8 cellular contexts compared by ENCODE assay signal in the genomic region with DNA sequence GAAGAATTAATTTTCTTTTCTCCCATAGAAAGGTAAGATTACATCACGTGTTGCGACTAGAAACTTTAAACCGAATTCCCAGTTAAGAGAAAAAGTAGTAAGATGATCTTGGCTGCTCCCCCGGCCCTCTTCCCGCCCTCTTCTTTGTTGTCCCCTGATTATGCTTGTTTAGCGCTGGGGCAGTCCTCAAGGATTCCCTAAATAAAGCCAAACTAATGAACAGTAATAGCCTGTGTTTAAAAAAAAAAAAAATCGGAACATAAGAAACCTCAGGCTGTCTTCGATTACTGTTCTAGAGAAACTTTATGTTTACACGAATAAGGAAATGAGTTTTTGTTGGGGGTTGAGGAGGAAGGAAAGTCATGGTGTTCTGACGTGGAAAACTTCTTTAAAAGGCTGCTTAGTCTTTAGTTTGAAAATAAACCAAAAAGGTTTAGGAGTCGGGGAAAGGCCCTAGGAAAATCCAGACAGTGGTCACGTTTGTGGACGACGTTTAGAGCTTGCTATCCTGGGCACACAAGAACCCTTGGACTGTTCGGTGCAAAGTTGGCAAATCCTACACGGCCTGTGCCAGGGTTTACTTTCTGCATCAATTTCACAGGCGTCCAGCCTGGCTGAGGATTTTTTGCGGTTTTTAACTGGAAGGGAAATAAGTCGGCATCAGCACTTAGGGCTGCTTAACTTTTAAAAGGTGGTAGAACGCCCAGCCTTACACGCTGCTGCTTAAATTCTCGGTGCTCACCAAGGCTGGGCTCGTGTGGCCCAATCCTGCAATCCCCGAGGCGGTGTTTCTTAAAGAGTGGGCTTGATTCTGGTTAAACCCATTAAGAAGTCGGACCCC. TPM values are rescaled to one million over a fixed set of nuclear protein-coding genes. Genes with fewer than 3 reads are reported as not detected.
DNase-seq lines count a peak whose midpoint lies in the region; ATAC-seq and TF ChIP-seq lines count a peak whose summit lies in the region.

No MANE protein-coding gene starts in this region.

- DNase-seq in SIG-M5 treated with dmso at 0.1 percent for 504 hours (lab: John Stamatoyannopoulos, UW; ENCODE audit: unreplicated experiment) (peak; percentile 69), SIG-M5 (lab: John Stamatoyannopoulos, UW) (no peak), PC-3 (peak; percentile 56), head of caudate nucleus (peak; percentile 14 to 76 (median 42)), osteoblast (ENCODE audit: insufficient read length, low spot score, missing footprints) (peak; percentile 45), vagina (ENCODE audit: extremely low spot score in 2 of 2) (no peak), GM10248 (ENCODE audit: extremely low spot score) (no peak)
- peak in 1 of 2 donors; percentile 65 for DNase-seq in activated naive CD4-positive, alpha-beta T cell treated with anti-CD3 and anti-CD28 coated beads, Interleukin-2, amount 50 U/mL, for 72 hours (ENCODE audit: low spot score in 2 of 2)

- H3K4me1 ChIP-seq in PC-3 (ENCODE audit: insufficient read depth, low read length) (peaks cover 24% of the 10 kb centered on the region), osteoblast (ENCODE audit: insufficient read depth, low read length) (peaks cover 55% of the 10 kb centered on the region), vagina (peaks cover 42% of the 10 kb centered on the region)

- intact Hi-C loops in PC-3 (cut with micrococcal nuclease) (loop anchor here (2.0 kb wide), 1 partner anchor 68 kb away; a partner anchor contains a TSS), head of caudate nucleus (cut with DNase I) (no loop called here), vagina (cut with DNase I) (loop anchor here (10.0 kb wide), 1 partner anchor 50 kb away; no protein-coding TSS in a partner anchor)

- TF ChIP-seq POLR2A in vagina (IDR thresholded peaks at IDR 0.05) = no peak

- H3K4me3 ChIP-seq in PC-3 (ENCODE audit: low read length) (peak overlapping the region; percentile 90), osteoblast (ENCODE audit: insufficient read depth, low read length) (peak overlapping the region; percentile 87), vagina (peak overlapping the region; percentile 71 to 89)

- H4K20me1 ChIP-seq in PC-3 (ENCODE audit: low read length) (0 out of 2 replicates have a peak, but pooled peaks cover 6% of the 10 kb centered on the region), osteoblast (ENCODE audit: insufficient read depth, low read length) (peaks cover 12% of the 10 kb centered on the region)

- H2AFZ ChIP-seq in PC-3 (ENCODE audit: low read length) (peak overlapping the region; percentile 77), osteoblast (ENCODE audit: low read length) (peak overlapping the region; percentile 95)

- H3K9me3 Mint-ChIP-seq in activated naive CD4-positive, alpha-beta T cell treated with anti-CD3 and anti-CD28 coated beads, Interleukin-2, amount 50 U/mL, for 72 hours = no peaks in the 10 kb centered on the region

- H3K79me2 ChIP-seq in PC-3 (ENCODE audit: low read length) (peaks cover 36% of the 10 kb centered on the region), osteoblast (ENCODE audit: insufficient read depth, low read length) (peaks cover 39% of the 10 kb centered on the region)

- H3K36me3 ChIP-seq in PC-3 (ENCODE audit: low read depth, low read length) = no peaks in the 10 kb centered on the region
- no peaks in the 10 kb centered on the region for H3K36me3 ChIP-seq in osteoblast (ENCODE audit: insufficient read depth, low read length)
- no peaks in the 10 kb centered on the region for H3K36me3 ChIP-seq in vagina

- H3K27ac ChIP-seq in PC-3 (ENCODE audit: low read length) (peak overlapping the region; percentile 45), osteoblast (ENCODE audit: low read depth, low read length) (peak overlapping the region; percentile 89), vagina (peak overlapping the region; percentile 98)

- H3K27me3 ChIP-seq in PC-3 (ENCODE audit: low read length) (no peaks in the 10 kb centered on the region), osteoblast (ENCODE audit: insufficient read depth, low read length) (no peaks in the 10 kb centered on the region), vagina (no peaks in the 10 kb centered on the region)

- CTCF ChIA-PET in PC-3 (lab: Charles Lee) (no interaction called here), GM10248 (lab: Yijun Ruan, JAX) (interaction anchor here (3.6 kb wide), 1 partner anchor 45 kb away, joined by 19 read pairs; a partner anchor contains a TSS)

- no peaks in the 10 kb centered on the region for H3K9me3 ChIP-seq in PC-3 (ENCODE audit: low read length)
- H3K9me3 ChIP-seq in osteoblast (ENCODE audit: low read depth, low read length) = no peaks in the 10 kb centered on the region
- H3K9me3 ChIP-seq in vagina = no peaks in the 10 kb centered on the region

- peak overlapping the region; percentile 99 to 100 for H3K27ac Mint-ChIP-seq in activated naive CD4-positive, alpha-beta T cell treated with anti-CD3 and anti-CD28 coated beads, Interleukin-2, amount 50 U/mL, for 72 hours

- POLR2A ChIA-PET in PC-3 (lab: Charles Lee; ENCODE audit: unreplicated experiment) = no interaction called here
- POLR2A ChIA-PET in GM10248 (lab: Yijun Ruan, JAX) = no interaction called here

- ATAC-seq in PC-3 = peak; percentile 12
- peak in 1 of 2 donors; percentile 1 for ATAC-seq in activated naive CD4-positive, alpha-beta T cell treated with anti-CD3 and anti-CD28 coated beads, Interleukin-2, amount 50 U/mL, for 72 hours

- peaks cover 11 to 15% of the 10 kb centered on the region in 2 donors for H3K36me3 Mint-ChIP-seq in activated naive CD4-positive, alpha-beta T cell treated with anti-CD3 and anti-CD28 coated beads, Interleukin-2, amount 50 U/mL, for 72 hours

- no TSS peak for BruUV-seq in PC-3 (replicated peaks; lab: Mats Ljungman, UMichigan)

- peak overlapping the region; percentile 95 for H3K4me2 ChIP-seq in PC-3 (ENCODE audit: low read length)
- peak overlapping the region; percentile 99 for H3K4me2 ChIP-seq in osteoblast (ENCODE audit: insufficient read depth, low read length)

- no peaks in the 10 kb centered on the region for H3K9me2 ChIP-seq in PC-3 (replicated peaks; ENCODE audit: low read length)

- peak overlapping the region; percentile 78 for H3K9ac ChIP-seq in PC-3 (ENCODE audit: low read length)

- TF ChIP-seq CTCF in PC-3 (conservative IDR thresholded peaks at IDR 0.05; ENCODE audit: low read depth, low read length) (no peak), osteoblast (IDR thresholded peaks at IDR 0.05; ENCODE audit: extremely low read depth, low read depth, low read length) (no peak), vagina (IDR thresholded peaks at IDR 0.05) (no peak), GM10248 (IDR thresholded peaks at IDR 0.05; ENCODE audit: control extremely low read depth, extremely low read depth, low read depth, missing control alignments) (no peak)

- H3F3A ChIP-seq in PC-3 (ENCODE audit: low read length, unreplicated experiment) = no peaks in the 10 kb centered on the region

RNA-seq across cellular contexts. Expression of a gene that starts 1.1 kb away (rescaled TPM):
- total RNA-seq in PC-3 (2014; rRNA removed) (24.3 and 25.6 TPM in 2 replicates), osteoblast (46.7 and 52.2 TPM in 2 replicates), vagina (38.3 TPM)
- total RNA-seq in activated naive CD4-positive, alpha-beta T cell treated with anti-CD3 and anti-CD28 coated beads, Interleukin-2, amount 50 U/mL, for 72 hours = 10 to 100 TPM; 80.9 to 97.6 TPM

RNA-seq across cellular contexts. Expression of a gene that starts 43.9 kb away (rescaled TPM):
- total RNA-seq in PC-3 (2014; rRNA removed) (44.8 and 74.6 TPM in 2 replicates), osteoblast (2.5 and 2.9 TPM in 2 replicates), vagina (9.3 TPM)
- 100 to 1,000 TPM in 1 of 2 donors, 10 to 100 TPM in 1; 76.9 to 119 TPM for total RNA-seq in activated naive CD4-positive, alpha-beta T cell treated with anti-CD3 and anti-CD28 coated beads, Interleukin-2, amount 50 U/mL, for 72 hours

RNA-seq across cellular contexts. Expression of a gene that starts 44.4 kb away (rescaled TPM):
- 28.3 and 31.2 TPM in 2 replicates for total RNA-seq in PC-3 (2014; rRNA removed)
- total RNA-seq in activated naive CD4-positive, alpha-beta T cell treated with anti-CD3 and anti-CD28 coated beads, Interleukin-2, amount 50 U/mL, for 72 hours = 10 to 100 TPM; 60.5 to 63.0 TPM
- total RNA-seq in osteoblast = 5.9 and 7.2 TPM in 2 replicates
- total RNA-seq in vagina = 4.4 TPM

Comparison
In these comparisons a context has a peak if more than half of its experiments do, and no peak if none do; other contexts are left out.
1. DNase-seq: peak in SIG-M5 treated with dmso at 0.1 percent for 504 hours (single experiment), PC-3 (single experiment), head of caudate nucleus (42 of 42) and osteoblast (single experiment); none in SIG-M5 (single experiment), vagina (0 of 2) and GM10248 (single experiment).
2. H3K27ac ChIP-seq: peak in every context shown above with its lines; median percentile 98 in vagina; 89 in osteoblast; 45 in PC-3.
3. Peak in every context shown above with its lines, with median percentiles within 50 percentile points of each other: H3K4me3 ChIP-seq.